Comparison of ENCODE assay signal across 29 cellular contexts in genomic region chr9:90268613-90269012, GRCh38.
"Had no signal": no experiment of that assay in that cellular context is flagged by ENCODE, and none has a peak within 500 bp of the region (broad histone marks: within the 10 kb centered on the region; RNA-seq: fewer than 3 reads in every experiment).

No MANE protein-coding gene starts in this region.

- H3K9me3 Mint-ChIP-seq: dendritic cell treated with granulocyte-macrophage colony-stimulating factor and Interleukin-4, amounts not matched to agents 40 ng/mL and 50 ng/mL, for 4 days; effector memory CD8-positive, alpha-beta T cell; endodermal cell had no signal

- H3K9me3 ChIP-seq: colonic mucosa, esophagus muscularis mucosa, esophagus squamous epithelium, gastrocnemius medialis, gastroesophageal sphincter, heart left ventricle, heart right ventricle had no signal

- H3K36me3 ChIP-seq: colonic mucosa, esophagus muscularis mucosa, esophagus squamous epithelium, gastrocnemius medialis, gastroesophageal sphincter, heart left ventricle, heart right ventricle had no signal

- ATAC-seq: effector memory CD8-positive, alpha-beta T cell; esophagus mucosa; foreskin keratinocyte; gastrocnemius medialis; gastroesophageal sphincter; heart left ventricle; heart right ventricle had no signal

- H3K4me1 Mint-ChIP-seq: endodermal cell had no signal

- FAIRE-seq: colon, endometrium, endothelial cell of umbilical vein, frontal cortex had no signal

- H3K4me3 Mint-ChIP-seq: dendritic cell treated with granulocyte-macrophage colony-stimulating factor and Interleukin-4, amounts not matched to agents 40 ng/mL and 50 ng/mL, for 4 days; effector memory CD8-positive, alpha-beta T cell; endodermal cell had no signal

- H3K27ac Mint-ChIP-seq: dendritic cell treated with granulocyte-macrophage colony-stimulating factor and Interleukin-4, amounts not matched to agents 40 ng/mL and 50 ng/mL, for 4 days; effector memory CD8-positive, alpha-beta T cell; endodermal cell had no signal

- H3K4me3 ChIP-seq: colonic mucosa, coronary artery, dorsolateral prefrontal cortex, esophagus muscularis mucosa, esophagus squamous epithelium, gastrocnemius medialis, gastroesophageal sphincter, heart left ventricle, heart right ventricle had no signal

- H3K27me3 ChIP-seq: colonic mucosa, dorsolateral prefrontal cortex, foreskin keratinocyte, gastrocnemius medialis had no signal

- H3K27ac ChIP-seq: colonic mucosa, coronary artery, dorsolateral prefrontal cortex, epithelial cell of prostate, esophagus muscularis mucosa, esophagus squamous epithelium, foreskin keratinocyte, gastrocnemius medialis, gastroesophageal sphincter, heart left ventricle, heart right ventricle had no signal

- DNase-seq: colonic mucosa; cortex of kidney; dermis blood vessel endothelial cell; dorsolateral prefrontal cortex; effector CD4-positive, alpha-beta T cell; effector CD8-positive, alpha-beta T cell; effector memory CD4-positive, alpha-beta T cell; effector memory CD8-positive, alpha-beta T cell; endodermal cell; erythroblast; esophagus squamous epithelium; foreskin fibroblast; foreskin keratinocyte; foreskin melanocyte; gastrocnemius medialis; glutamatergic neuron; head of caudate nucleus; heart left ventricle; heart right ventricle had no signal

- H3K4me1 ChIP-seq: colonic mucosa, esophagus muscularis mucosa, esophagus squamous epithelium, foreskin keratinocyte, gastrocnemius medialis, gastroesophageal sphincter, heart left ventricle, heart right ventricle had no signal
